17 cellular contexts compared by ENCODE assay signal in the genomic region with DNA sequence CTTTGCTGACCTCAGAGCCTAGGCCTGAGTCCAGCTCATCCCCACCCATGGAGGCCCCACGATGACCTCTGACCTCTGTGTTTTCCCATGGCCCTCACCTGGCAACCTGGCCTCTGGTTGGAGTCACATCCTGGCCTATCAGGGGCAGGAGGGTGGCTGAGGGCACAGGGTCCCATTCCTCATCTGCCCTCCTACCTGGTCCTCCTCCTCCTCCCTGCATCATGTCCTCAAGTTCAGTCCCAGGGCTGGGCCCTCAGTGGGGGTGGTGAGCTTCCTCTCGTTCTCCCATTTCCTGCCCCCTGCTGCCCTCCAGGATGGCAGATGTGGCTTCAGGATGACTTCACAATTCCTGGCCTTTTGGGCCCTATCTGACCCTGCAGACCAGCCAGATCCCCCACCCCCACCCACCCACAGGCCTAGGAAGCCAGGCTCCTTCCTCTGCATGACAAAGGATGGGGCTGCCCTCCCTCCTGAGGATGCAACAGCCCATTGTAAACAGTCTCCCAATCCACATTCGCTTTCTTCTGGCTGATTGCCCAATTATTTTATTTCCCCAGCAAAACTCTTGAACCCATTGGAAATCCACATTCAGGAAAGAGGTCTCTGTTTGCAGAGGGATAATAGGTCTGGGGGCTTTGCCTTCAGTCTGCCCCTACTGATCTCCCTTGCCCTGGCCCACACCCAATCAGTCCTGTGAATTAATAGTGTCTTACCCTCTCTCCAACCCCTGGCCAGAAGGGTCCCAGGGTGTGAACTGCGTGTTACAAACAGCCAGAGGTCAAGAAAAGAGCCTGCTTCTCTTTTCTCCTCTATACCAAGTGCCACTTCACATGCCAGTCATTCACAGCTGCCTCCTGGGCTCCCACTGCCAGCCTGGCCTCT. TPM values are rescaled to one million over a fixed set of nuclear protein-coding genes. Genes with fewer than 3 reads are reported as not detected.
DNase-seq lines count a peak whose midpoint lies in the region; ATAC-seq, FAIRE-seq and TF ChIP-seq lines count a peak whose summit lies in the region.
"Had no signal": no experiment of that assay in that cellular context is flagged by ENCODE, and none has a peak within 500 bp of the region (broad histone marks: within the 10 kb centered on the region; RNA-seq: fewer than 3 reads in every experiment).

No MANE protein-coding gene starts in this region.

- DNase-seq in T-helper 1 cell = no peak
- DNase-seq in K562 (ENCODE audit: extremely low read depth in 1 of 4, low spot score in 3 of 4) = peak; percentile 73 to 78 (median 74)
- DNase-seq in mesendoderm = peak; percentile 98
- no peak for DNase-seq in NCI-H446 treated with DMSO at 0.1 percent for 48 hours (lab: John Stamatoyannopoulos, UW)
- DNase-seq in OCI-LY7 (ENCODE audit: low spot score) = no peak
- no peak for DNase-seq in thyroid gland
- DNase-seq: anterior cingulate cortex, NCI-H1930, pancreas, SJCRH30 had no signal

- 0 out of 2 replicates have a peak overlapping the region, but pooled peaks have one; percentile 16 for H3K4me2 ChIP-seq in K562 (ENCODE audit: insufficient read depth, low read length)
- no peak overlapping the region for H3K4me2 ChIP-seq in mesendoderm (ENCODE audit: low read length)
- H3K4me2 ChIP-seq in OCI-LY7 (ENCODE audit: low read length) = no peak overlapping the region

- no peak for FAIRE-seq in K562 (lab: Jason Lieb, UNC)
- FAIRE-seq: D721Med, pancreas had no signal

- H3K4me1 ChIP-seq in HUES64 (ENCODE audit: insufficient read depth, low read length) (peaks cover 29% of the 10 kb centered on the region), K562 (replicated peaks in 1 of 2; ENCODE audit: control insufficient read depth in 2 of 2, insufficient read depth in 2 of 2, low read length in 2 of 2) (peaks cover 15 to 20% of the 10 kb centered on the region in 2 experiments), mesendoderm (ENCODE audit: control insufficient read depth, low read depth, low read length) (peaks cover 22% of the 10 kb centered on the region), OCI-LY7 (ENCODE audit: insufficient read depth, low read length, poor library complexity, severe bottlenecking) (peaks cover 32% of the 10 kb centered on the region), thyroid gland (no peaks in the 10 kb centered on the region)

- H3K27me3 Mint-ChIP-seq in T-helper 1 cell treated with Interleukin-12 subunit alpha and Interleukin-12 subunit beta and Interleukin-4 antibody, amounts not matched to agents 30 μg/mL and 1 μg/mL, for 36 hours (ENCODE audit: low read depth) = peaks cover 43% of the 10 kb centered on the region

- H4K8ac ChIP-seq in mesendoderm (ENCODE audit: low read depth, low read length) = no peak overlapping the region

- ATAC-seq in K562 = peak; percentile 50
- ATAC-seq: pancreas had no signal

- H2AK5ac ChIP-seq in mesendoderm (ENCODE audit: low read length) = peak overlapping the region; percentile 97

- H2BK120ac ChIP-seq in mesendoderm (ENCODE audit: low read depth, low read length) = peak overlapping the region; percentile 62

- H3K9me2 ChIP-seq in OCI-LY7 (ENCODE audit: insufficient read depth, low read length) = no peaks in the 10 kb centered on the region

- H2AFZ ChIP-seq in K562 (ENCODE audit: low read depth, low read length) (peak overlapping the region; percentile 62; the same call in 1 of the 2 replicates), OCI-LY7 (ENCODE audit: low read length) (no peak overlapping the region)

- CTCF ChIA-PET in K562 (lab: Yijun Ruan, JAX; ENCODE audit: low intra/inter-chr PET ratio) (no interaction called here), OCI-LY7 (lab: Charles Lee; ENCODE audit: unreplicated experiment) (no interaction called here)

- peak; percentile 33; the same call in 1 of the 2 replicates for TF ChIP-seq EP300 in K562 (IDR thresholded peaks at IDR 0.05; ENCODE audit: low read length)

- no peak overlapping the region for H4K5ac ChIP-seq in mesendoderm (ENCODE audit: low read length)

- TF ChIP-seq CTCF in K562 (IDR thresholded peaks at IDR 0.05 in 2 of 3, conservative IDR thresholded peaks at IDR 0.05 in 1 of 3; ENCODE audit: insufficient read depth in 2 of 3, low read depth in 1 of 3, low read length in 3 of 3) = no peak
- no peak for TF ChIP-seq CTCF in OCI-LY7 (conservative IDR thresholded peaks at IDR 0.05; ENCODE audit: low read length)
- no peak for TF ChIP-seq CTCF in thyroid gland (IDR thresholded peaks at IDR 0.05)

- peak overlapping the region; percentile 69 for H3K9ac ChIP-seq in HUES64 (ENCODE audit: low read depth, low read length)
- H3K9ac ChIP-seq in K562 (ENCODE audit: insufficient read depth in 1 of 2, low read depth in 2 of 2, low read length in 2 of 2) = peak overlapping the region; percentile 9 to 66; a peak in 3 of 4 replicates
- peak overlapping the region; percentile 65 for H3K9ac ChIP-seq in mesendoderm (ENCODE audit: low read length)

- in situ Hi-C loops in K562 (cut with MboI) = no loop called here

- peak overlapping the region; percentile 100 for H2BK5ac ChIP-seq in mesendoderm (ENCODE audit: low read length)

- peak overlapping the region; percentile 22 for H3K27ac Mint-ChIP-seq in T-helper 1 cell treated with Interleukin-12 subunit alpha and Interleukin-12 subunit beta and Interleukin-4 antibody, amounts not matched to agents 30 μg/mL and 1 μg/mL, for 36 hours

- no peak for TF ChIP-seq RAD21 in K562 (CRISPR knock-in tag; conservative IDR thresholded peaks at IDR 0.05 in 1 of 2, IDR thresholded peaks at IDR 0.05 in 1 of 2)

- H3K9me1 ChIP-seq in K562 (ENCODE audit: control insufficient read depth, insufficient read depth, low read length) = no peaks in the 10 kb centered on the region

- peaks cover 33% of the 10 kb centered on the region for H3K4me1 Mint-ChIP-seq in T-helper 1 cell treated with Interleukin-12 subunit alpha and Interleukin-12 subunit beta and Interleukin-4 antibody, amounts not matched to agents 30 μg/mL and 1 μg/mL, for 36 hours (ENCODE audit: low read depth)

- peak overlapping the region; percentile 13; the same call in 1 of the 2 replicates for H3K4me3 ChIP-seq in HUES64 (ENCODE audit: low read length)
- no peak overlapping the region for H3K4me3 ChIP-seq in K562
- H3K4me3 ChIP-seq in mesendoderm (ENCODE audit: low read length) = no peak overlapping the region
- H3K4me3 ChIP-seq in OCI-LY7 (ENCODE audit: low read depth, low read length, poor library complexity, severe bottlenecking) = no peak overlapping the region
- no peak overlapping the region for H3K4me3 ChIP-seq in thyroid gland (replicated peaks in 1 of 3)
- H3K4me3 ChIP-seq: coronary artery, pancreas, SJCRH30 had no signal

- no peaks in the 10 kb centered on the region for H3K36me3 Mint-ChIP-seq in T-helper 1 cell treated with Interleukin-12 subunit alpha and Interleukin-12 subunit beta and Interleukin-4 antibody, amounts not matched to agents 30 μg/mL and 1 μg/mL, for 36 hours (ENCODE audit: low read depth)

- H3K36me3 ChIP-seq in HUES64 (ENCODE audit: insufficient read depth, low read length) = no peaks in the 10 kb centered on the region
- no peaks in the 10 kb centered on the region for H3K36me3 ChIP-seq in K562 (ENCODE audit: control insufficient read depth, insufficient read depth, low read length)
- H3K36me3 ChIP-seq in mesendoderm (ENCODE audit: control insufficient read depth, insufficient read depth, low read length) = no peaks in the 10 kb centered on the region
- H3K36me3 ChIP-seq in OCI-LY7 (ENCODE audit: insufficient read depth, low read length) = no peaks in the 10 kb centered on the region
- H3K36me3 ChIP-seq in thyroid gland = no peaks in the 10 kb centered on the region
- H3K36me3 ChIP-seq: pancreas, SJCRH30 had no signal

- H4K20me1 ChIP-seq in K562 (replicated peaks; ENCODE audit: control insufficient read depth, insufficient read depth, low read length) (no peaks in the 10 kb centered on the region), OCI-LY7 (ENCODE audit: insufficient read depth, low read length) (no peaks in the 10 kb centered on the region)

- peak overlapping the region; percentile 92 for H3K56ac ChIP-seq in mesendoderm (ENCODE audit: low read length)

- intact Hi-C loops in K562 (cut with micrococcal nuclease) (no loop called here), OCI-LY7 (cut with micrococcal nuclease; ENCODE audit: unreplicated experiment) (no loop called here), thyroid gland (cut with DNase I) (no loop called here)

- H3K79me1 ChIP-seq in mesendoderm (ENCODE audit: low read length) = no peaks in the 10 kb centered on the region

- TF ChIP-seq POLR2A in K562 (conservative IDR thresholded peaks at IDR 0.05) = no peak
- no peak for TF ChIP-seq POLR2A in thyroid gland (IDR thresholded peaks at IDR 0.05)

- 4% methylated on average over 4 of the region's 4 CpGs for WGBS in HUES64
- 24% methylated on average over 4 of the region's 4 CpGs for WGBS in K562 (ENCODE audit: insufficient coverage, low coverage, missing lambda C conversion rate)
- no CpG with 5 or more reads among the region's 4 CpGs for WGBS in mesendoderm (ENCODE audit: extremely low coverage, insufficient coverage, low lambda C conversion rate)
- 67 to 77% methylated on average over 3 to 4 of the region's 4 CpGs for WGBS in thyroid gland, 2 donors

- H3K9me3 Mint-ChIP-seq in T-helper 1 cell treated with Interleukin-12 subunit alpha and Interleukin-12 subunit beta and Interleukin-4 antibody, amounts not matched to agents 30 μg/mL and 1 μg/mL, for 36 hours = no peaks in the 10 kb centered on the region

- H3K18ac ChIP-seq in mesendoderm (ENCODE audit: low read length) = peak overlapping the region; percentile 51

- POLR2A ChIA-PET in K562 (lab: Yijun Ruan, JAX) = interaction anchor here (0.7 to 2.1 kb wide), 3 partner anchors 10 to 86 kb away, joined by 3 to 8 read pairs (median 3); partner anchors contain the start of gene LEFTY1
- POLR2A ChIA-PET in OCI-LY7 (lab: Charles Lee) = interaction anchor here (0.6 to 5.0 kb wide), 3 partner anchors 15 to 223 kb away, joined by 3 to 35 read pairs (median 3); partner anchors contain the start of gene TMEM63A

- H3K27me3 ChIP-seq in HUES64 (ENCODE audit: insufficient read depth, low read length) (no peaks in the 10 kb centered on the region; the same call in 1 of the 2 replicates), K562 (ENCODE audit: control insufficient read depth in 2 of 2, insufficient read depth in 2 of 2, low read length in 2 of 2) (no peaks in the 10 kb centered on the region), mesendoderm (ENCODE audit: insufficient read depth, low read length, poor library complexity) (no peaks in the 10 kb centered on the region), thyroid gland (no peaks in the 10 kb centered on the region)
- H3K27me3 ChIP-seq: pancreas, SJCRH30 had no signal

- peak overlapping the region; percentile 98 for H3K4ac ChIP-seq in mesendoderm (ENCODE audit: low read depth, low read length)

- no peak overlapping the region for H2BK15ac ChIP-seq in mesendoderm (replicated peaks; ENCODE audit: low read depth)

- no peak overlapping the region for H3K4me3 Mint-ChIP-seq in T-helper 1 cell treated with Interleukin-12 subunit alpha and Interleukin-12 subunit beta and Interleukin-4 antibody, amounts not matched to agents 30 μg/mL and 1 μg/mL, for 36 hours

- H3K23ac ChIP-seq in mesendoderm (ENCODE audit: low read length) = peak overlapping the region; percentile 80

- BruUV-seq in K562 (replicated peaks; lab: Mats Ljungman, UMichigan) (no TSS peak), OCI-LY7 (replicated peaks; lab: Mats Ljungman, UMichigan) (no TSS peak)

- H3K79me2 ChIP-seq in K562 (ENCODE audit: control insufficient read depth, insufficient read depth, low read length) (no peaks in the 10 kb centered on the region), mesendoderm (ENCODE audit: control insufficient read depth, insufficient read depth, low read length) (no peaks in the 10 kb centered on the region), OCI-LY7 (ENCODE audit: insufficient read depth, low read depth, low read length) (no peaks in the 10 kb centered on the region)

- H3K9me3 ChIP-seq in HUES64 (ENCODE audit: insufficient read depth, low read depth, low read length) = no peaks in the 10 kb centered on the region
- H3K9me3 ChIP-seq in K562 (replicated peaks; ENCODE audit: control insufficient read depth, insufficient read depth, low read depth, low read length) = no peaks in the 10 kb centered on the region
- H3K9me3 ChIP-seq in OCI-LY7 (ENCODE audit: low read length) = no peaks in the 10 kb centered on the region
- H3K9me3 ChIP-seq in thyroid gland = no peaks in the 10 kb centered on the region
- H3K9me3 ChIP-seq: pancreas, SJCRH30 had no signal

- peak overlapping the region; percentile 88 for H3K27ac ChIP-seq in HUES64 (ENCODE audit: low read depth, low read length)
- H3K27ac ChIP-seq in K562 (ENCODE audit: extremely low read depth, low read depth, low read length) = no peak overlapping the region; the same call in 2 of the 3 replicates
- peak overlapping the region; percentile 97 for H3K27ac ChIP-seq in mesendoderm (ENCODE audit: low read depth, low read length)
- no peak overlapping the region for H3K27ac ChIP-seq in OCI-LY7 (ENCODE audit: low read depth, low read length, poor library complexity, severe bottlenecking)
- no peak overlapping the region for H3K27ac ChIP-seq in thyroid gland
- H3K27ac ChIP-seq: coronary artery, pancreas, SJCRH30, VCaP had no signal

RNA-seq across cellular contexts. Expression of gene LEFTY1, which starts 10.3 kb away (rescaled TPM):
- polyA plus RNA-seq in HUES64 (2013, experiment 1 of 2) = 30.4 TPM
- polyA plus RNA-seq in HUES64 (2013, experiment 2 of 2) = 31.3 TPM
- total RNA-seq in K562 (2011; cell fraction: chromatin; rRNA removed; ENCODE audit: low replicate concordance) = 0.88 and 1.0 TPM in 2 replicates
- total RNA-seq in K562 (2011; cell fraction: nucleolus; rRNA removed) = 1.2 TPM in 1 of 2 replicates, not detected in the other
- 1.1 TPM in 1 of 2 replicates, not detected in the other for total RNA-seq in K562 (2011; cell fraction: nucleoplasm; rRNA removed)
- total RNA-seq in K562 (2014; rRNA removed) (0.16 TPM in 1 of 2 replicates, not detected in the other), K562 (2014; rRNA removed; fragmentation: Illumina TruSeq; extraction: Trizol) (0.07 TPM in 1 of 2 replicates, not detected in the other), K562 (2015; rRNA removed; fragmentation: Illumina TruSeq; extraction: Trizol) (not detected in 2 replicates), K562 (2021) (0.20 and 0.24 TPM in 2 replicates), OCI-LY7 (2022) (0.44 and 1.0 TPM in 2 replicates), thyroid gland (1 to 10 TPM in 1 of 4 donors, not detected in 3; 1.0 TPM)
- polyA plus RNA-seq in K562 (2011; rRNA removed) (0.09 and 0.21 TPM in 2 replicates), K562 (2014; fragmentation: Illumina TruSeq; extraction: Trizol) (0.15 TPM in 1 of 2 replicates, not detected in the other), K562 (2014; fragmentation: Nextera tagmentation; extraction: Ambion mirVana) (not detected), K562 (2014; rRNA removed) (0.13 TPM in 1 of 2 replicates, not detected in the other)
- polyA plus RNA-seq in K562 (2011; cell fraction: cytosol; rRNA removed) = 0.09 and 0.30 TPM in 2 replicates
- 0.41 and 0.67 TPM in 2 replicates for polyA plus RNA-seq in K562 (2011; cell fraction: nucleus; rRNA removed)
- 0.04 and 0.07 TPM in 2 replicates for polyA plus RNA-seq in K562 (2012)
- polyA minus RNA-seq in K562 (2011; rRNA and poly(A)+ RNA removed) = not detected in 2 replicates
- not detected in 2 replicates for polyA minus RNA-seq in K562 (2011; cell fraction: cytosol; rRNA and poly(A)+ RNA removed)
- 0.22 and 0.27 TPM in 2 replicates for polyA minus RNA-seq in K562 (2011; cell fraction: nucleus; rRNA and poly(A)+ RNA removed)
- polyA plus RNA-seq in mesendoderm (2013, experiment 1 of 2) = 42.5 TPM
- 42.7 TPM for polyA plus RNA-seq in mesendoderm (2013, experiment 2 of 2)
- total RNA-seq in OCI-LY7 (2014; rRNA removed; shearing (Covaris generic)) = 0.09 TPM in 1 of 2 replicates, not detected in the other
- total RNA-seq: A673 had no signal

RNA-seq across cellular contexts. Expression of gene TMEM63A, which starts 17.1 kb away (rescaled TPM):
- 22.8 TPM for polyA plus RNA-seq in HUES64 (2013, experiment 1 of 2)
- 19.8 TPM for polyA plus RNA-seq in HUES64 (2013, experiment 2 of 2)
- 420 and 854 TPM in 2 replicates for total RNA-seq in K562 (2011; cell fraction: chromatin; rRNA removed; ENCODE audit: low replicate concordance)
- 362 and 382 TPM in 2 replicates for total RNA-seq in K562 (2011; cell fraction: nucleolus; rRNA removed)
- 379 and 427 TPM in 2 replicates for total RNA-seq in K562 (2011; cell fraction: nucleoplasm; rRNA removed)
- total RNA-seq in K562 (2014; rRNA removed) = 17.5 and 21.2 TPM in 2 replicates
- 17.2 and 17.6 TPM in 2 replicates for total RNA-seq in K562 (2014; rRNA removed; fragmentation: Illumina TruSeq; extraction: Trizol)
- 16.2 and 17.5 TPM in 2 replicates for total RNA-seq in K562 (2015; rRNA removed; fragmentation: Illumina TruSeq; extraction: Trizol)
- total RNA-seq in K562 (2021) = 48.5 and 54.6 TPM in 2 replicates
- polyA plus RNA-seq in K562 (2011; rRNA removed) = 39.2 and 70.5 TPM in 2 replicates
- 23.7 and 25.8 TPM in 2 replicates for polyA plus RNA-seq in K562 (2011; cell fraction: cytosol; rRNA removed)
- polyA plus RNA-seq in K562 (2011; cell fraction: nucleus; rRNA removed) = 496 and 545 TPM in 2 replicates
- 27.0 and 59.7 TPM in 2 replicates for polyA plus RNA-seq in K562 (2012)
- polyA plus RNA-seq in K562 (2014; fragmentation: Illumina TruSeq; extraction: Trizol) = 37.7 and 39.0 TPM in 2 replicates
- 1 to 10 TPM; 2.0 to 2.8 TPM for polyA plus RNA-seq in K562 (2014; fragmentation: Nextera tagmentation; extraction: Ambion mirVana)
- 30.5 and 32.4 TPM in 2 replicates for polyA plus RNA-seq in K562 (2014; rRNA removed)
- 57.7 and 57.8 TPM in 2 replicates for polyA minus RNA-seq in K562 (2011; rRNA and poly(A)+ RNA removed)
- polyA minus RNA-seq in K562 (2011; cell fraction: cytosol; rRNA and poly(A)+ RNA removed) = 16.8 and 28.1 TPM in 2 replicates
- polyA minus RNA-seq in K562 (2011; cell fraction: nucleus; rRNA and poly(A)+ RNA removed) = 118 and 144 TPM in 2 replicates
- polyA plus RNA-seq in mesendoderm (2013, experiment 1 of 2) = 32.2 TPM
- polyA plus RNA-seq in mesendoderm (2013, experiment 2 of 2) = 34.0 TPM
- 20.9 and 21.0 TPM in 2 replicates for total RNA-seq in OCI-LY7 (2014; rRNA removed; shearing (Covaris generic))
- total RNA-seq in OCI-LY7 (2022) = 46.5 and 53.3 TPM in 2 replicates
- total RNA-seq in thyroid gland = 10 to 100 TPM; 30.1 to 57.7 (median 41.6) TPM

RNA-seq across cellular contexts. Expression of gene PYCR2, which starts 24.8 kb away (rescaled TPM):
- 69.9 TPM for polyA plus RNA-seq in HUES64 (2013, experiment 1 of 2)
- 65.6 TPM for polyA plus RNA-seq in HUES64 (2013, experiment 2 of 2)
- 118 and 268 TPM in 2 replicates for total RNA-seq in K562 (2011; cell fraction: chromatin; rRNA removed; ENCODE audit: low replicate concordance)
- 193 and 210 TPM in 2 replicates for total RNA-seq in K562 (2011; cell fraction: nucleolus; rRNA removed)
- 181 and 191 TPM in 2 replicates for total RNA-seq in K562 (2011; cell fraction: nucleoplasm; rRNA removed)
- 162 and 176 TPM in 2 replicates for total RNA-seq in K562 (2014; rRNA removed)
- total RNA-seq in K562 (2014; rRNA removed; fragmentation: Illumina TruSeq; extraction: Trizol) = 75.2 and 76.7 TPM in 2 replicates
- 79.2 and 83.5 TPM in 2 replicates for total RNA-seq in K562 (2015; rRNA removed; fragmentation: Illumina TruSeq; extraction: Trizol)
- 200 and 219 TPM in 2 replicates for total RNA-seq in K562 (2021)
- polyA plus RNA-seq in K562 (2011; rRNA removed) = 127 and 246 TPM in 2 replicates
- 168 and 216 TPM in 2 replicates for polyA plus RNA-seq in K562 (2011; cell fraction: cytosol; rRNA removed)
- 321 and 394 TPM in 2 replicates for polyA plus RNA-seq in K562 (2011; cell fraction: nucleus; rRNA removed)
- 161 and 213 TPM in 2 replicates for polyA plus RNA-seq in K562 (2012)
- 154 and 187 TPM in 2 replicates for polyA plus RNA-seq in K562 (2014; fragmentation: Illumina TruSeq; extraction: Trizol)
- polyA plus RNA-seq in K562 (2014; fragmentation: Nextera tagmentation; extraction: Ambion mirVana) = 1 to 10 TPM; 5.5 to 7.9 TPM
- 195 and 208 TPM in 2 replicates for polyA plus RNA-seq in K562 (2014; rRNA removed)
- polyA minus RNA-seq in K562 (2011; rRNA and poly(A)+ RNA removed) = 79.4 and 82.2 TPM in 2 replicates
- polyA minus RNA-seq in K562 (2011; cell fraction: cytosol; rRNA and poly(A)+ RNA removed) = 58.5 and 79.5 TPM in 2 replicates
- polyA minus RNA-seq in K562 (2011; cell fraction: nucleus; rRNA and poly(A)+ RNA removed) = 66.8 and 85.3 TPM in 2 replicates
- polyA plus RNA-seq in mesendoderm (2013, experiment 1 of 2) = 94.1 TPM
- 95.3 TPM for polyA plus RNA-seq in mesendoderm (2013, experiment 2 of 2)
- 120 and 136 TPM in 2 replicates for total RNA-seq in OCI-LY7 (2014; rRNA removed; shearing (Covaris generic))
- total RNA-seq in OCI-LY7 (2022) = 153 and 181 TPM in 2 replicates
- total RNA-seq in thyroid gland = 10 to 100 TPM; 38.8 to 55.0 (median 41.0) TPM

RNA-seq across cellular contexts. Expression of gene LEFTY2, which starts 41.7 kb away (rescaled TPM):
- 8.1 TPM for polyA plus RNA-seq in HUES64 (2013, experiment 1 of 2)
- 7.5 TPM for polyA plus RNA-seq in HUES64 (2013, experiment 2 of 2)
- 0.23 TPM in 1 of 2 replicates, not detected in the other for total RNA-seq in K562 (2011; cell fraction: chromatin; rRNA removed; ENCODE audit: low replicate concordance)
- total RNA-seq in K562 (2011; cell fraction: nucleolus; rRNA removed) = not detected in 2 replicates
- 0.29 TPM in 1 of 2 replicates, not detected in the other for total RNA-seq in K562 (2011; cell fraction: nucleoplasm; rRNA removed)
- total RNA-seq in K562 (2014; rRNA removed) = 0.08 and 0.14 TPM in 2 replicates
- not detected in 2 replicates for total RNA-seq in K562 (2014; rRNA removed; fragmentation: Illumina TruSeq; extraction: Trizol)
- total RNA-seq in K562 (2015; rRNA removed; fragmentation: Illumina TruSeq; extraction: Trizol) = not detected in 2 replicates
- not detected in 2 replicates for total RNA-seq in K562 (2021)
- 0.04 and 0.07 TPM in 2 replicates for polyA plus RNA-seq in K562 (2011; rRNA removed)
- 0.03 and 0.06 TPM in 2 replicates for polyA plus RNA-seq in K562 (2011; cell fraction: cytosol; rRNA removed)
- polyA plus RNA-seq in K562 (2011; cell fraction: nucleus; rRNA removed) = 0.06 TPM in 1 of 2 replicates, not detected in the other
- polyA plus RNA-seq in K562 (2012) = 0.04 TPM in 2 replicates
- not detected in 2 replicates for polyA plus RNA-seq in K562 (2014; fragmentation: Illumina TruSeq; extraction: Trizol)
- not detected for polyA plus RNA-seq in K562 (2014; fragmentation: Nextera tagmentation; extraction: Ambion mirVana)
- polyA plus RNA-seq in K562 (2014; rRNA removed) = 0.78 TPM in 1 of 2 replicates, not detected in the other
- not detected in 2 replicates for polyA minus RNA-seq in K562 (2011; rRNA and poly(A)+ RNA removed)
- not detected in 2 replicates for polyA minus RNA-seq in K562 (2011; cell fraction: cytosol; rRNA and poly(A)+ RNA removed)
- polyA minus RNA-seq in K562 (2011; cell fraction: nucleus; rRNA and poly(A)+ RNA removed) = not detected in 2 replicates
- polyA plus RNA-seq in mesendoderm (2013, experiment 1 of 2) = 11.8 TPM
- 13.3 TPM for polyA plus RNA-seq in mesendoderm (2013, experiment 2 of 2)
- total RNA-seq in OCI-LY7 (2014; rRNA removed; shearing (Covaris generic)) = 3.8 and 4.8 TPM in 2 replicates
- total RNA-seq in OCI-LY7 (2022) = 4.3 and 7.3 TPM in 2 replicates
- under 1 TPM in 2 of 4 donors, not detected in 2; 0.11 to 0.29 TPM for total RNA-seq in thyroid gland
- total RNA-seq: A673, H4 had no signal

Comparison
In these comparisons a context has a peak if more than half of its experiments do, and no peak if none do; other contexts are left out.
1. DNase-seq: peak in K562 (4 of 4) and mesendoderm (single experiment); none in T-helper 1 cell (0 of 5), NCI-H446 treated with DMSO at 0.1 percent for 48 hours (single experiment), OCI-LY7 (single experiment) and thyroid gland (0 of 2).
2. H3K27ac ChIP-seq: peak in HUES64 (single experiment) and mesendoderm (single experiment); none in K562 (single experiment), OCI-LY7 (single experiment) and thyroid gland (0 of 3).
3. Peak in every context shown above with its lines, with median percentiles within 50 percentile points of each other: H3K9ac ChIP-seq.